1 cellular context compared by ENCODE assay signal in the genomic region with DNA sequence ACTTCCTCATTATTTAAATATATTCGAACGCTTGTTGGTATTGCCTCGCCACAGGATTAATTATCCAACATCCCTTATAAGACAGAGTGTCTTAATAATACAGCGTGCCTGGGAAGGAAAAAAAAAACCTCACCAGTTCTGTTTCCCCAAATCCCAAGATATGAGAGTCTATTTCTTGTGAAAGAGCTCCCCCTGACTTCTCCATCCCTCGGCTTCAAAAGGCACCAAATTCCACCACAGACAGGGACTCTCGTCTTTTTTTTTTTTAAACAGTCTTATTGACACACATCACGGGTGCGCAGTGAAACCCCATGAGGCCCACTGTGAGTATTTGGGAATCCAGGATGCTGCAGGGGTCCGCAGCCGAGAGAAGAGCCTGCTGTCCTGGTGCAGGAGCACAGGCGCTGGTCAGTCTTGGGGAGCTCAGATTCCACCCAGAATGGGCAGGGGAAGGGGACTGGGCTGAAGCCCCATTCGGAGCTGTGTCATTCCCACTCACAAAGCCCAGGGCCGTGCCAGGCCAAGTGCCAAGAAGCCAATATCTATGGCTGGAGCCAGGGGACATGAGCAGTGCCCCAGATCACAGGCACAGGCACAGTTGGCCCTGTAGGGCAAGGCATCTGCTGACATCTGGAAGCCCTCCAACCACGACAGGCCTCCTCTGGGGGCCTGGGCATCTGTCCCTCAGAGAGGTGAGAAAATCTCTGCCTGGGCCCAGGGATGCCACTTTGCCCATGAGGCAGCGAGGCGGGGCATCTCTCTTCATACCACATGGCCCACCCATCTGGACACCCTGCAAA.
TF ChIP-seq lines count a peak whose summit lies in the region.

No MANE protein-coding gene starts in this region.

TF ChIP-seq in H1, 55 proteins besides CTCF, POLR2A, EP300 and RAD21:
- no peak for TF ChIP-seq ASH2L (IDR thresholded peaks at IDR 0.05; ENCODE audit: low read length)
- no peak for TF ChIP-seq JUND (IDR thresholded peaks at IDR 0.05; ENCODE audit: low read length)
- no peak for TF ChIP-seq BRCA1 (IDR thresholded peaks at IDR 0.05; ENCODE audit: low read depth, low read length)
- no peak for TF ChIP-seq KDM5A (IDR thresholded peaks at IDR 0.05; ENCODE audit: low read length)
- no peak for TF ChIP-seq SP1 (IDR thresholded peaks at IDR 0.05; ENCODE audit: low read depth, low read length)
- no peak for TF ChIP-seq CBX5 (IDR thresholded peaks at IDR 0.05; ENCODE audit: low read depth, low read length)
- TF ChIP-seq TEAD4 (IDR thresholded peaks at IDR 0.05; ENCODE audit: low read depth, low read length): no peak
- TF ChIP-seq KDM4A (IDR thresholded peaks at IDR 0.05; ENCODE audit: low read depth, low read length, severe bottlenecking): no peak
- no peak for TF ChIP-seq NANOG (IDR thresholded peaks at IDR 0.05; ENCODE audit: insufficient read depth, low read depth, low read length, poor library complexity, severe bottlenecking)
- no peak for TF ChIP-seq EZH2 (IDR thresholded peaks at IDR 0.05; ENCODE audit: low read depth, low read length, severe bottlenecking)
- no peak for TF ChIP-seq CTBP2 (IDR thresholded peaks at IDR 0.05; ENCODE audit: borderline replicate concordance, insufficient read depth, insufficient read length, low read length)
- TF ChIP-seq RBBP5 (IDR thresholded peaks at IDR 0.05; ENCODE audit: borderline replicate concordance, low read depth, low read length): no peak
- TF ChIP-seq, protein P1, sequence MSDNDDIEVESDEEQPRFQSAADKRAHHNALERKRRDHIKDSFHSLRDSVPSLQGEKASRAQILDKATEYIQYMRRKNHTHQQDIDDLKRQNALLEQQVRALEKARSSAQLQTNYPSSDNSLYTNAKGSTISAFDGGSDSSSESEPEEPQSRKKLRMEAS (IDR thresholded peaks at IDR 0.05): no peak
- no peak for TF ChIP-seq GABPA (IDR thresholded peaks at IDR 0.05; ENCODE audit: borderline replicate concordance, insufficient read depth, low read length)
- TF ChIP-seq HDAC2 (IDR thresholded peaks at IDR 0.05; ENCODE audit: borderline replicate concordance in 1 of 2, low read depth in 2 of 2, low read length in 2 of 2): no peak
- TF ChIP-seq SRF (IDR thresholded peaks at IDR 0.05; ENCODE audit: low read depth, low read length): no peak
- no peak for TF ChIP-seq POLR2AphosphoS5 (IDR thresholded peaks at IDR 0.05; ENCODE audit: low read depth, low read length)
- no peak for TF ChIP-seq PHF8 (conservative IDR thresholded peaks at IDR 0.05; ENCODE audit: low read depth, low read length)
- no peak for TF ChIP-seq E2F6 (IDR thresholded peaks at IDR 0.05)
- no peak for TF ChIP-seq TAF7 (optimal IDR thresholded peaks at IDR 0.05; ENCODE audit: borderline replicate concordance, low read depth, low read length)
